In genomic region chr10:117226813-117227451, GRCh38 we compare ENCODE assay signal across 8 cellular contexts. TPM values are rescaled to one million over a fixed set of nuclear protein-coding genes. Genes with fewer than 3 reads are reported as not detected.
DNase-seq lines count a peak whose midpoint lies in the region; ATAC-seq and TF ChIP-seq lines count a peak whose summit lies in the region.

No MANE protein-coding gene starts in this region.

- peak; percentile 45 for TF ChIP-seq CTCF in Calu3 (IDR thresholded peaks at IDR 0.05; ENCODE audit: unreplicated experiment)
- peak; percentile 61 for TF ChIP-seq CTCF in fibroblast of pulmonary artery (IDR thresholded peaks at IDR 0.05; ENCODE audit: low read length, missing control alignments)
- TF ChIP-seq CTCF in type B pancreatic cell (conservative IDR thresholded peaks at IDR 0.05) = peak; percentile 56

- H3K27me3 ChIP-seq in H7 (ENCODE audit: control insufficient read depth, insufficient read depth, low read length) = no peaks in the 10 kb centered on the region

- no TSS peak for BruUV-seq in Calu3 (replicated peaks; lab: Mats Ljungman, UMichigan)

- H3K36me3 ChIP-seq in H7 (replicated peaks; ENCODE audit: control insufficient read depth, insufficient read depth, low read length) = no peaks in the 10 kb centered on the region

- H3K27me3 Mint-ChIP-seq in Calu3 (ENCODE audit: unreplicated experiment) (peaks cover 46% of the 10 kb centered on the region), type B pancreatic cell (peaks cover 45% of the 10 kb centered on the region)

- H3K27ac Mint-ChIP-seq in Calu3 (ENCODE audit: unreplicated experiment) (no peak overlapping the region), type B pancreatic cell (no peak overlapping the region)

- no peaks in the 10 kb centered on the region for H3K4me1 Mint-ChIP-seq in Calu3 (ENCODE audit: low read depth, unreplicated experiment)
- H3K4me1 Mint-ChIP-seq in type B pancreatic cell (ENCODE audit: unreplicated experiment) = no peaks in the 10 kb centered on the region

- CTCF ChIA-PET in Calu3 (lab: Charles Lee) = interaction anchor here (1.1 kb wide), 1 partner anchor 223 kb away, joined by 3 read pairs; no protein-coding TSS in a partner anchor

- no peaks in the 10 kb centered on the region for H3K9me3 Mint-ChIP-seq in Calu3 (ENCODE audit: low read depth, unreplicated experiment)
- H3K9me3 Mint-ChIP-seq in type B pancreatic cell = no peaks in the 10 kb centered on the region

- DNase-seq in Calu3 = peak; percentile 28
- peak; percentile 88 for DNase-seq in H7
- DNase-seq in OCI-M1 (lab: John Stamatoyannopoulos, UW) = peak; percentile 82
- DNase-seq in fibroblast of pulmonary artery (ENCODE audit: low read depth) = peak; percentile 41
- DNase-seq in type B pancreatic cell (ENCODE audit: extremely low spot score, unreplicated experiment) = no peak
- DNase-seq in NCI-H2196 treated with DMSO at 0.1 percent for 48 hours (lab: John Stamatoyannopoulos, UW; ENCODE audit: unreplicated experiment) = no peak
- no peak for DNase-seq in stimulated activated CD4-positive, alpha-beta T cell treated with anti-CD3 and anti-CD28 coated beads, Interleukin-1b, Interleukin-23, amount 100 ng/mL, for 48 hours

- H3K4me3 Mint-ChIP-seq in Calu3 (ENCODE audit: low read depth, unreplicated experiment) = no peak overlapping the region
- H3K4me3 Mint-ChIP-seq in type B pancreatic cell = no peak overlapping the region

- ATAC-seq in HG02678 (IDR thresholded peaks at IDR 0.05; ENCODE audit: unreplicated experiment) = no peak

- H3K4me3 ChIP-seq in H7 (ENCODE audit: insufficient read depth, low read depth, low read length) = no peak overlapping the region
- H3K4me3 ChIP-seq in fibroblast of pulmonary artery (replicated peaks; ENCODE audit: low read depth, low read length) = no peak overlapping the region

- intact Hi-C loops in Calu3 (cut with micrococcal nuclease; ENCODE audit: unreplicated experiment) = loop anchor here (5.0 kb wide), 1 partner anchor 220 kb away; no protein-coding TSS in a partner anchor

- H3K36me3 Mint-ChIP-seq in Calu3 (ENCODE audit: insufficient read depth, unreplicated experiment) (no peaks in the 10 kb centered on the region), type B pancreatic cell (peaks cover 6% of the 10 kb centered on the region)

RNA-seq across cellular contexts. Expression of gene SLC18A2, which starts 14.0 kb away (rescaled TPM):
- total RNA-seq in Calu3 (2022) = not detected in 2 replicates
- total RNA-seq in H7 (2014; rRNA removed; shearing (Covaris generic)) = 0.52 and 0.85 TPM in 2 replicates
- total RNA-seq in type B pancreatic cell (ENCODE audit: low replicate concordance) = 1.8 and 2.7 TPM in 2 replicates

RNA-seq across cellular contexts. Expression of gene KCNK18, which starts 29.6 kb away (rescaled TPM):
- total RNA-seq in Calu3 (2022) (not detected in 2 replicates), type B pancreatic cell (ENCODE audit: low replicate concordance) (not detected in 2 replicates)
- not detected in 2 replicates for total RNA-seq in H7 (2014; rRNA removed; shearing (Covaris generic))

Comparison
In these comparisons a context has a peak if more than half of its experiments do, and no peak if none do; other contexts are left out.
1. DNase-seq: peak in Calu3 (single experiment), H7 (single experiment), OCI-M1 (single experiment) and fibroblast of pulmonary artery (single experiment); none in type B pancreatic cell (single experiment), NCI-H2196 treated with DMSO at 0.1 percent for 48 hours (single experiment) and stimulated activated CD4-positive, alpha-beta T cell treated with anti-CD3 and anti-CD28 coated beads, Interleukin-1b, Interleukin-23, amount 100 ng/mL, for 48 hours (single experiment).
2. Peak in every context shown above with its lines, with median percentiles within 50 percentile points of each other: CTCF ChIP-seq.